ENCODE assay signal across 9 cellular contexts in the genomic region with DNA sequence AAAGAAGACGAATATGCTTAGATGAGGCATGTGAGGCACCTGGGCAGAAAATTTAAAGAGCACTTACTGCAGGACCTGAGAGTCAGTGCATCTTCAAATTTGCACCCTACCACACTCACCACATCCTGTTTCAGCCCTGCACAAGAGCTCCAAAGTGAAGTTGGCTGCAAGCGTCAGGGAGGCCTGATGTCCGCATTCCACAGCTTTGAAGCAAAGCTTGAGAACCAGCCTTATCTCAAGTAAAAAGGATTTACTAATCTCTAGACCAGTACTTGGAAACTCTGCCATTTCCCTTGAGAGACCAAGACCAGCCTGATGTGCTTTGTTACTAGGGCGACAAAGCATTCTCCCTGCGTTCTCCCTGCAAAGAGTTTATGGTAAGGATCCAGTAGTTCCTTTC. TPM values are rescaled to one million over a fixed set of nuclear protein-coding genes. Genes with fewer than 3 reads are reported as not detected.
A peak's percentile ranks its signal among the peaks of the same experiment; 100 is the strongest.
DNase-seq lines count a peak whose midpoint lies in the region; ATAC-seq and FAIRE-seq lines count a peak whose summit lies in the region.
"Had no signal": no experiment of that assay in that cellular context is flagged by ENCODE, and none has a peak within 500 bp of the region (broad histone marks: within the 10 kb centered on the region; RNA-seq: fewer than 3 reads in every experiment).

No MANE protein-coding gene starts in this region.

- peak overlapping the region; percentile 46 for H3K27ac ChIP-seq in mesendoderm (ENCODE audit: low read depth, low read length)
- H3K27ac ChIP-seq: A549 had no signal

- H4K8ac ChIP-seq in mesendoderm (ENCODE audit: low read depth, low read length) = no peak overlapping the region

- WGBS in mesendoderm (ENCODE audit: extremely low coverage, insufficient coverage, low lambda C conversion rate) = no CpG with 5 or more reads among the region's 5 CpGs

- no peak overlapping the region for H2BK5ac ChIP-seq in mesendoderm (ENCODE audit: low read length)

- no peak overlapping the region for H3K18ac ChIP-seq in mesendoderm (ENCODE audit: low read length)

- H3K27ac Mint-ChIP-seq in activated T-cell treated with anti-CD3 and anti-CD28 coated beads, Interleukin-2, amount 50 U/mL, for 24 hours = peak overlapping the region; percentile 50

- no peak overlapping the region for H2AK5ac ChIP-seq in mesendoderm (ENCODE audit: low read length)

- peak overlapping the region; percentile 57 for H3K56ac ChIP-seq in mesendoderm (ENCODE audit: low read length)

- H3K36me3 Mint-ChIP-seq in activated T-cell treated with anti-CD3 and anti-CD28 coated beads, Interleukin-2, amount 50 U/mL, for 24 hours (ENCODE audit: low read depth) = no peaks in the 10 kb centered on the region

- H4K5ac ChIP-seq in mesendoderm (ENCODE audit: low read length) = peak overlapping the region; percentile 33

- H3K4ac ChIP-seq in mesendoderm (ENCODE audit: low read depth, low read length) = no peak overlapping the region

- H3K4me1 ChIP-seq in mesendoderm (ENCODE audit: control insufficient read depth, low read depth, low read length) = peaks cover 9% of the 10 kb centered on the region

- no peak overlapping the region for H2BK120ac ChIP-seq in mesendoderm (ENCODE audit: low read depth, low read length)

- H3K27me3 ChIP-seq in mesendoderm (ENCODE audit: insufficient read depth, low read length, poor library complexity) = no peaks in the 10 kb centered on the region

- no peak overlapping the region for H3K9ac ChIP-seq in mesendoderm (ENCODE audit: low read length)

- H3K4me1 Mint-ChIP-seq in activated T-cell treated with anti-CD3 and anti-CD28 coated beads, Interleukin-2, amount 50 U/mL, for 24 hours (ENCODE audit: low read depth) = peaks cover 39% of the 10 kb centered on the region

- no peak overlapping the region for H3K4me3 ChIP-seq in mesendoderm (ENCODE audit: low read length)
- H3K4me3 ChIP-seq: A549 had no signal

- no peaks in the 10 kb centered on the region for H3K27me3 Mint-ChIP-seq in activated T-cell treated with anti-CD3 and anti-CD28 coated beads, Interleukin-2, amount 50 U/mL, for 24 hours

- H2BK15ac ChIP-seq in mesendoderm (replicated peaks; ENCODE audit: low read depth) = no peak overlapping the region

- H3K4me3 Mint-ChIP-seq in activated T-cell treated with anti-CD3 and anti-CD28 coated beads, Interleukin-2, amount 50 U/mL, for 24 hours = peak overlapping the region; percentile 48

- H3K4me2 ChIP-seq in mesendoderm (ENCODE audit: low read length) = no peak overlapping the region
- H3K4me2 ChIP-seq: A549 had no signal

- peaks cover 12% of the 10 kb centered on the region for H3K79me2 ChIP-seq in mesendoderm (ENCODE audit: control insufficient read depth, insufficient read depth, low read length)

- peaks cover 2% of the 10 kb centered on the region for H3K9me3 Mint-ChIP-seq in activated T-cell treated with anti-CD3 and anti-CD28 coated beads, Interleukin-2, amount 50 U/mL, for 24 hours

- DNase-seq in activated CD4-positive, alpha-beta T cell treated with anti-CD3 and anti-CD28 coated beads for 1 hour = peak; percentile 18
- no peak for DNase-seq in activated CD4-positive, alpha-beta T cell treated with anti-CD3 and anti-CD28 coated beads, Interleukin-2, amount 50 U/mL, for 4 hours
- DNase-seq in activated T-cell treated with anti-CD3 and anti-CD28 coated beads, Interleukin-2, amount 50 U/mL, for 24 hours = no peak
- DNase-seq in mesendoderm (peak; percentile 92), NCI-H446 (lab: John Stamatoyannopoulos, UW) (no peak), NCI-H146 treated with DMSO at 0.1 percent for 48 hours (lab: John Stamatoyannopoulos, UW; ENCODE audit: unreplicated experiment) (no peak), HTR-8/SVneo (ENCODE audit: insufficient read length, low spot score) (no peak)

- no peak for FAIRE-seq in HTR-8/SVneo (lab: Jason Lieb, UNC)
- FAIRE-seq: A549 had no signal

- peaks cover 10% of the 10 kb centered on the region for H3K79me1 ChIP-seq in mesendoderm (ENCODE audit: low read length)

- no peak overlapping the region for H3K23ac ChIP-seq in mesendoderm (ENCODE audit: low read length)

- no peaks in the 10 kb centered on the region for H3K36me3 ChIP-seq in mesendoderm (ENCODE audit: control insufficient read depth, insufficient read depth, low read length)

- peak; percentile 36 for ATAC-seq in HG03457 (IDR thresholded peaks at IDR 0.05; ENCODE audit: unreplicated experiment)
- ATAC-seq: A549 had no signal

RNA-seq across cellular contexts. Expression of a gene that starts 3.4 kb away (rescaled TPM):
- 115 TPM for polyA plus RNA-seq in mesendoderm (2013, experiment 1 of 2)
- 114 TPM for polyA plus RNA-seq in mesendoderm (2013, experiment 2 of 2)

RNA-seq across cellular contexts. Expression of a gene that starts 16.6 kb away (rescaled TPM):
- polyA plus RNA-seq in mesendoderm (2013, experiment 1 of 2) = 0.88 TPM
- polyA plus RNA-seq in mesendoderm (2013, experiment 2 of 2) = 1.1 TPM

Comparison
In these comparisons a context has a peak if more than half of its experiments do, and no peak if none do; other contexts are left out.
1. DNase-seq: peak in activated CD4-positive, alpha-beta T cell treated with anti-CD3 and anti-CD28 coated beads for 1 hour (single experiment) and mesendoderm (single experiment); none in activated CD4-positive, alpha-beta T cell treated with anti-CD3 and anti-CD28 coated beads, Interleukin-2, amount 50 U/mL, for 4 hours (0 of 2), activated T-cell treated with anti-CD3 and anti-CD28 coated beads, Interleukin-2, amount 50 U/mL, for 24 hours (single experiment), NCI-H446 (0 of 2), NCI-H146 treated with DMSO at 0.1 percent for 48 hours (single experiment) and HTR-8/SVneo (single experiment).